Comparison of ENCODE assay signal across 8 cellular contexts in genomic region chr5:68406767-68407232, GRCh38.
DNase-seq lines count a peak whose midpoint lies in the region; ATAC-seq, FAIRE-seq and TF ChIP-seq lines count a peak whose summit lies in the region.

No MANE protein-coding gene starts in this region.

- H2AFZ ChIP-seq in HepG2 (ENCODE audit: low read length) = no peak overlapping the region

- no peak for TF ChIP-seq POLR2A in HepG2 (IDR thresholded peaks at IDR 0.05; ENCODE audit: insufficient read depth in 1 of 2, low read depth in 2 of 2, low read length in 2 of 2)

- ATAC-seq in HG02678 (IDR thresholded peaks at IDR 0.05; ENCODE audit: unreplicated experiment) (peak; percentile 87), HepG2 (no peak; the same call in 1 of the 3 replicates)

- CTCF ChIA-PET in HepG2 (lab: Yijun Ruan, JAX; ENCODE audit: low intra/inter-chr PET ratio, low total read pairs) = no interaction called here

- peak overlapping the region in 1 of 3 experiments; percentile 23; a peak in 1 of 6 replicates for H3K4me3 ChIP-seq in HepG2 (replicated peaks in 1 of 3; ENCODE audit: insufficient read depth in 1 of 3, low read depth in 2 of 3, low read length in 3 of 3)
- no peak overlapping the region for H3K4me3 ChIP-seq in left ventricle myocardium inferior

- FAIRE-seq in HepG2 (lab: Jason Lieb, UNC) = no peak

- TF ChIP-seq RAD21 in HepG2 (CRISPR knock-in tag; IDR thresholded peaks at IDR 0.05) = no peak

- H3K4me1 ChIP-seq in HepG2 (ENCODE audit: insufficient read depth, low read length) (peaks cover 10% of the 10 kb centered on the region), left ventricle myocardium inferior (no peaks in the 10 kb centered on the region)

- no TSS peak for BruUV-seq in HepG2 (replicated peaks; lab: Mats Ljungman, UMichigan)

- intact Hi-C loops in HepG2 (cut with micrococcal nuclease; ENCODE audit: unreplicated experiment) (no loop called here), left ventricle myocardium inferior (cut with micrococcal nuclease) (no loop called here)

- H3K36me3 ChIP-seq in HepG2 (replicated peaks in 1 of 2; ENCODE audit: control insufficient read depth in 1 of 2, insufficient read depth in 2 of 2, low read length in 2 of 2) (no peaks in the 10 kb centered on the region), left ventricle myocardium inferior (no peaks in the 10 kb centered on the region)

- H3K9ac ChIP-seq in HepG2 (ENCODE audit: insufficient read depth, low read depth, low read length) = no peak overlapping the region

- TF ChIP-seq EP300 in HepG2 (IDR thresholded peaks at IDR 0.05; ENCODE audit: low read depth in 2 of 2, low read length in 2 of 2) (no peak), HepG2 (CRISPR knock-in tag; IDR thresholded peaks at IDR 0.05; ENCODE audit: borderline replicate concordance) (no peak)

- in situ Hi-C loops in HepG2 (cut with HindIII; ENCODE audit: extremely low pct_ligation_motif_present, low pct_unique_long_range_greater_than_20kb) = no loop called here

- TF ChIP-seq CTCF in HepG2 (CRISPR knock-in tag; IDR thresholded peaks at IDR 0.05) = no peak
- no peak for TF ChIP-seq CTCF in left ventricle myocardium inferior (IDR thresholded peaks at IDR 0.05; ENCODE audit: borderline replicate concordance)

- 0% methylated on average over 6 of the region's 8 CpGs for WGBS in HepG2 (ENCODE audit: low lambda C conversion rate)

- no peaks in the 10 kb centered on the region for H3K79me2 ChIP-seq in HepG2 (ENCODE audit: insufficient read depth, low read length)

- H3K27me3 ChIP-seq in HepG2 (ENCODE audit: control insufficient read depth in 1 of 2, insufficient read depth in 2 of 2, low read length in 2 of 2) (no peaks in the 10 kb centered on the region), left ventricle myocardium inferior (ENCODE audit: low read depth) (no peaks in the 10 kb centered on the region)

- H3K27ac ChIP-seq in HepG2 (ENCODE audit: extremely low read length, insufficient read depth, low read length) (no peak overlapping the region), substantia nigra (ENCODE audit: low read depth, low read length, poor library complexity, severe bottlenecking) (no peak overlapping the region), left ventricle myocardium inferior (replicated peaks) (no peak overlapping the region)

- H3K9me3 ChIP-seq in HepG2 (ENCODE audit: low read length) (no peaks in the 10 kb centered on the region), left ventricle myocardium inferior (replicated peaks) (no peaks in the 10 kb centered on the region)

- POLR2A ChIA-PET in HepG2 (lab: Yijun Ruan, JAX) = interaction anchor here (0.6 kb wide), 1 partner anchor 28 kb away, joined by 3 read pairs; no protein-coding TSS in a partner anchor

- DNase-seq in NCI-H1417 (lab: John Stamatoyannopoulos, UW) (peak in 2 of 3 experiments; percentile 2 to 3), NCI-H1417 treated with DMSO at 0.1 percent for 48 hours (lab: John Stamatoyannopoulos, UW) (no peak), NOMO-1 treated with DMSO at 0.1 percent for 48 hours (lab: John Stamatoyannopoulos, UW; ENCODE audit: unreplicated experiment) (peak; percentile 62), HepG2 (ENCODE audit: low spot score) (no peak), substantia nigra (lab: John Stamatoyannopoulos, UW) (no peak), left ventricle myocardium inferior (no peak), dermis blood vessel endothelial cell (no peak)

- peak overlapping the region; percentile 63 for H3K4me2 ChIP-seq in HepG2 (ENCODE audit: low read depth, low read length)

- H4K20me1 ChIP-seq in HepG2 (ENCODE audit: insufficient read depth, low read length) = no peaks in the 10 kb centered on the region

TF ChIP-seq in HepG2, 621 proteins besides CTCF, POLR2A, EP300 and RAD21:
- no peak for TF ChIP-seq HOMEZ (CRISPR knock-in tag; IDR thresholded peaks at IDR 0.05; ENCODE audit: low read depth)
- TF ChIP-seq JUN (CRISPR knock-in tag; IDR thresholded peaks at IDR 0.05) = no peak
- peak; percentile 79 for TF ChIP-seq ZNF652 (CRISPR knock-in tag; IDR thresholded peaks at IDR 0.05; ENCODE audit: borderline replicate concordance, low read depth)
- TF ChIP-seq FOXP1 (IDR thresholded peaks at IDR 0.05) = no peak
- no peak for TF ChIP-seq FOXP1 (CRISPR knock-in tag; IDR thresholded peaks at IDR 0.05)
- no peak for TF ChIP-seq MTF1 (CRISPR knock-in tag; IDR thresholded peaks at IDR 0.05)
TF ChIP-seq in HepG2: peak in this region for 1.

Comparison
In these comparisons a context has a peak if more than half of its experiments do, and no peak if none do; other contexts are left out.
1. DNase-seq: peak in NCI-H1417 (2 of 3) and NOMO-1 treated with DMSO at 0.1 percent for 48 hours (single experiment); none in NCI-H1417 treated with DMSO at 0.1 percent for 48 hours (single experiment), HepG2 (single experiment), substantia nigra (0 of 49), left ventricle myocardium inferior (single experiment) and dermis blood vessel endothelial cell (single experiment).